Comparison of ENCODE assay signal across 1 cellular context in the genomic region with DNA sequence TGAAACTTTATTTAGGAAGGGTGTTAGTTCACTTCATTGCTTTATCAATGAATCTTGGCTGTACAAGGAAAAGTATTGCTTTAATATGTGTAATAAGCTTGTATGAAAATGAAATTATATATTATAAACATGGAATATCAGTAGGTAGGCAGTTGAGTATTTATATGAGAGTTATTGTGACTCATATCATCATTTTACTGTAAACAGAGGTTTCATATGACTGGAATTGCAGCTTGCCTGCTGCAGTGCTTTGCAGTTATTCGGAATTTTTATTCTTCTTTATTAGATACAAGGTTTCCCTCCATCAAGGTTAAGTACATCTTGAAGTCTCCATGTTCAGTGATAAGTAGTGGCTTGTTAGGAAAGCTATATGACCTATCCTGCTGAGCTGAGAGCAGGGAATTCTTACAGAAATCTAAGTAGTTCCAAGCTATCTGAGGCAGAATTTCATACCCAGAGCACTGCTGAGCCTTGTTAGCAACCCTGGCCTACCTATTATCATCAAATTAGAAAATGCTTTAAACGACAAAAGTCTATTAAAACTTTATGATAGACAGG.
TF ChIP-seq lines count a peak whose summit lies in the region.

No MANE protein-coding gene starts in this region.

TF ChIP-seq in GM23338, 12 proteins besides CTCF, POLR2A, EP300 and RAD21 (continued from another document):
- TF ChIP-seq ETS1 (IDR thresholded peaks at IDR 0.05) (no peak), POLR2AphosphoS5 (IDR thresholded peaks at IDR 0.05; ENCODE audit: low read depth) (no peak), CREB1 (CRISPR knock-in tag; IDR thresholded peaks at IDR 0.05; ENCODE audit: low read depth) (no peak), STAT1 (IDR thresholded peaks at IDR 0.05; ENCODE audit: unreplicated experiment) (no peak), ZNF331 (CRISPR knock-in tag; IDR thresholded peaks at IDR 0.05; ENCODE audit: low read depth) (no peak), NANOG (IDR thresholded peaks at IDR 0.05; ENCODE audit: borderline replicate concordance) (no peak), JUNB (IDR thresholded peaks at IDR 0.05; ENCODE audit: unreplicated experiment) (no peak), REST (IDR thresholded peaks at IDR 0.05; ENCODE audit: unreplicated experiment) (no peak), EZH2phosphoT487 (IDR thresholded peaks at IDR 0.05; ENCODE audit: unreplicated experiment) (no peak)
- TF ChIP-seq, protein P1, sequence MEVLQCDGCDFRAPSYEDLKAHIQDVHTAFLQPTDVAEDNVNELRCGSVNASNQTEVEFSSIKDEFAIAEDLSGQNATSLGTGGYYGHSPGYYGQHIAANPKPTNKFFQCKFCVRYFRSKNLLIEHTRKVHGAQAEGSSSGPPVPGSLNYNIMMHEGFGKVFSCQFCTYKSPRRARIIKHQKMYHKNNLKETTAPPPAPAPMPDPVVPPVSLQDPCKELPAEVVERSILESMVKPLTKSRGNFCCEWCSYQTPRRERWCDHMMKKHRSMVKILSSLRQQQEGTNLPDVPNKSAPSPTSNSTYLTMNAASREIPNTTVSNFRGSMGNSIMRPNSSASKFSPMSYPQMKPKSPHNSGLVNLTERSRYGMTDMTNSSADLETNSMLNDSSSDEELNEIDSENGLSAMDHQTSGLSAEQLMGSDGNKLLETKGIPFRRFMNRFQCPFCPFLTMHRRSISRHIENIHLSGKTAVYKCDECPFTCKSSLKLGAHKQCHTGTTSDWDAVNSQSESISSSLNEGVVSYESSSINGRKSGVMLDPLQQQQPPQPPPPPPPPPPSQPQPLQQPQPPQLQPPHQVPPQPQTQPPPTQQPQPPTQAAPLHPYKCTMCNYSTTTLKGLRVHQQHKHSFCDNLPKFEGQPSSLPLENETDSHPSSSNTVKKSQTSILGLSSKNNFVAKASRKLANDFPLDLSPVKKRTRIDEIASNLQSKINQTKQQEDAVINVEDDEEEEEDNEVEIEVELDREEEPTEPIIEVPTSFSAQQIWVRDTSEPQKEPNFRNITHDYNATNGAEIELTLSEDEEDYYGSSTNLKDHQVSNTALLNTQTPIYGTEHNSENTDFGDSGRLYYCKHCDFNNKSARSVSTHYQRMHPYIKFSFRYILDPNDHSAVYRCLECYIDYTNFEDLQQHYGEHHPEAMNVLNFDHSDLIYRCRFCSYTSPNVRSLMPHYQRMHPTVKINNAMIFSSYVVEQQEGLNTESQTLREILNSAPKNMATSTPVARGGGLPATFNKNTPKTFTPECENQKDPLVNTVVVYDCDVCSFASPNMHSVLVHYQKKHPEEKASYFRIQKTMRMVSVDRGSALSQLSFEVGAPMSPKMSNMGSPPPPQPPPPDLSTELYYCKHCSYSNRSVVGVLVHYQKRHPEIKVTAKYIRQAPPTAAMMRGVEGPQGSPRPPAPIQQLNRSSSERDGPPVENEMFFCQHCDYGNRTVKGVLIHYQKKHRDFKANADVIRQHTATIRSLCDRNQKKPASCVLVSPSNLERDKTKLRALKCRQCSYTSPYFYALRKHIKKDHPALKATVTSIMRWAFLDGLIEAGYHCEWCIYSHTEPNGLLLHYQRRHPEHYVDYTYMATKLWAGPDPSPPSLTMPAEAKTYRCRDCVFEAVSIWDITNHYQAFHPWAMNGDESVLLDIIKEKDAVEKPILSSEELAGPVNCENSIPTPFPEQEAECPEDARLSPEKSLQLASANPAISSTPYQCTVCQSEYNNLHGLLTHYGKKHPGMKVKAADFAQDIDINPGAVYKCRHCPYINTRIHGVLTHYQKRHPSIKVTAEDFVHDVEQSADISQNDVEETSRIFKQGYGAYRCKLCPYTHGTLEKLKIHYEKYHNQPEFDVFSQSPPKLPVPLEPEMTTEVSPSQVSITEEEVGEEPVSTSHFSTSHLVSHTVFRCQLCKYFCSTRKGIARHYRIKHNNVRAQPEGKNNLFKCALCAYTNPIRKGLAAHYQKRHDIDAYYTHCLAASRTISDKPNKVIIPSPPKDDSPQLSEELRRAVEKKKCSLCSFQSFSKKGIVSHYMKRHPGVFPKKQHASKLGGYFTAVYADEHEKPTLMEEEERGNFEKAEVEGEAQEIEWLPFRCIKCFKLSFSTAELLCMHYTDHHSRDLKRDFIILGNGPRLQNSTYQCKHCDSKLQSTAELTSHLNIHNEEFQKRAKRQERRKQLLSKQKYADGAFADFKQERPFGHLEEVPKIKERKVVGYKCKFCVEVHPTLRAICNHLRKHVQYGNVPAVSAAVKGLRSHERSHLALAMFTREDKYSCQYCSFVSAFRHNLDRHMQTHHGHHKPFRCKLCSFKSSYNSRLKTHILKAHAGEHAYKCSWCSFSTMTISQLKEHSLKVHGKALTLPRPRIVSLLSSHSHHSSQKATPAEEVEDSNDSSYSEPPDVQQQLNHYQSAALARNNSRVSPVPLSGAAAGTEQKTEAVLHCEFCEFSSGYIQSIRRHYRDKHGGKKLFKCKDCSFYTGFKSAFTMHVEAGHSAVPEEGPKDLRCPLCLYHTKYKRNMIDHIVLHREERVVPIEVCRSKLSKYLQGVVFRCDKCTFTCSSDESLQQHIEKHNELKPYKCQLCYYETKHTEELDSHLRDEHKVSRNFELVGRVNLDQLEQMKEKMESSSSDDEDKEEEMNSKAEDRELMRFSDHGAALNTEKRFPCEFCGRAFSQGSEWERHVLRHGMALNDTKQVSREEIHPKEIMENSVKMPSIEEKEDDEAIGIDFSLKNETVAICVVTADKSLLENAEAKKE (CRISPR knock-in tag; IDR thresholded peaks at IDR 0.05): no peak
